In the genomic region with DNA sequence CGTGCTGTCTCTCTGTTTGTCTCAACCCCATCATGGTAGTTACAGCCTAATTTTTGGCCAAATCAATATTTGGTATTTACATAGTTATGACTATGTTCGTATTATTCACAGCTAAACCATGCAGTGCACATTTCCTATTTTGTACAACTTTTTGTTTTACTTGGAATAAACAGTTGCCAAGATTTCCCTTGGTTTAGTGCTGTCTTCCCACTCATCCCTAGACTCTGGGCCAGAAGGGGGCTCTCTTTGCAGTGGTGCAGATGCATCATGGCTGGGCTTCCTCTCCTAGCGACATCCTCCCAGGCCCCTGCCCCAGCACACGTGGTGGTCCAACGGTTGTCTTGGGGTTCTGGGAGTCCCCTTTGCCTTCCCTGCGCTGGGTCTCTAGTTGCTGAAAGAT, we compare ENCODE assay signal across 14 cellular contexts.
A peak's percentile ranks its signal among the peaks of the same experiment; 100 is the strongest.
DNase-seq lines count a peak whose midpoint lies in the region; ATAC-seq and TF ChIP-seq lines count a peak whose summit lies in the region.
"Had no signal": no experiment of that assay in that cellular context is flagged by ENCODE, and none has a peak within 500 bp of the region (broad histone marks: within the 10 kb centered on the region; RNA-seq: fewer than 3 reads in every experiment).

No MANE protein-coding gene starts in this region.

- H4K20me1 ChIP-seq in MM.1S (ENCODE audit: insufficient read depth, low read length) (no peaks in the 10 kb centered on the region), smooth muscle cell (ENCODE audit: low read depth) (no peaks in the 10 kb centered on the region)

- ATAC-seq in HG03342 (IDR thresholded peaks at IDR 0.05; ENCODE audit: unreplicated experiment): no peak
- ATAC-seq in GM18511 (IDR thresholded peaks at IDR 0.05; ENCODE audit: unreplicated experiment): no peak

- no peaks in the 10 kb centered on the region for H3K9me2 ChIP-seq in MM.1S (replicated peaks; ENCODE audit: insufficient read depth, low read length)

- H3K9me3 ChIP-seq in MM.1S (replicated peaks; ENCODE audit: insufficient read depth, low read length): no peaks in the 10 kb centered on the region
- no peaks in the 10 kb centered on the region for H3K9me3 ChIP-seq in smooth muscle cell (replicated peaks; ENCODE audit: low read depth)

- H3K27me3 ChIP-seq in MM.1S (replicated peaks; ENCODE audit: insufficient read depth, low read length) (no peaks in the 10 kb centered on the region), smooth muscle cell (ENCODE audit: low read depth) (no peaks in the 10 kb centered on the region)

- no peaks in the 10 kb centered on the region for H3K4me1 ChIP-seq in MM.1S (ENCODE audit: low read length)
- H3K4me1 ChIP-seq in smooth muscle cell (ENCODE audit: low read depth): no peaks in the 10 kb centered on the region

- H3K36me3 ChIP-seq in MM.1S (replicated peaks; ENCODE audit: insufficient read depth, low read length) (no peaks in the 10 kb centered on the region), smooth muscle cell (ENCODE audit: low read depth) (no peaks in the 10 kb centered on the region)

- WGBS in smooth muscle cell (ENCODE audit: low lambda C conversion rate): 50% methylated on average over 6 of the region's 6 CpGs

- H3K9ac ChIP-seq in MM.1S (ENCODE audit: low read length) (no peak overlapping the region), smooth muscle cell (ENCODE audit: low read depth) (no peak overlapping the region)

- no peak overlapping the region for H3K4me3 ChIP-seq in MM.1S (ENCODE audit: low read length)
- H3K4me3 ChIP-seq in epithelial cell of proximal tubule (ENCODE audit: low read depth, low read length): no peak overlapping the region
- no peak overlapping the region for H3K4me3 ChIP-seq in smooth muscle cell

- H3K27ac ChIP-seq in MM.1S (ENCODE audit: low read length) (no peak overlapping the region), smooth muscle cell (ENCODE audit: low read depth) (no peak overlapping the region)
- H3K27ac ChIP-seq: epithelial cell of prostate had no signal

- H3K79me2 ChIP-seq in MM.1S (ENCODE audit: low read length): no peaks in the 10 kb centered on the region
- no peaks in the 10 kb centered on the region for H3K79me2 ChIP-seq in smooth muscle cell (ENCODE audit: low read depth)

- H3F3A ChIP-seq in MM.1S (ENCODE audit: insufficient read depth, low read length): no peaks in the 10 kb centered on the region
- H3F3A ChIP-seq in smooth muscle cell (ENCODE audit: low read depth): no peaks in the 10 kb centered on the region

- H2AFZ ChIP-seq in MM.1S (ENCODE audit: low read length) (no peak overlapping the region), smooth muscle cell (ENCODE audit: low read depth) (no peak overlapping the region)

- H3K4me2 ChIP-seq in MM.1S (ENCODE audit: low read depth, low read length) (no peak overlapping the region), smooth muscle cell (no peak overlapping the region)

- TF ChIP-seq CTCF in MM.1S (IDR thresholded peaks at IDR 0.05; ENCODE audit: low read length) (peak; percentile 12; the same call in 1 of the 2 replicates), epithelial cell of proximal tubule (conservative IDR thresholded peaks at IDR 0.05; ENCODE audit: low read depth, low read length) (peak; percentile 14), smooth muscle cell (IDR thresholded peaks at IDR 0.05; ENCODE audit: borderline replicate concordance, insufficient read depth, poor library complexity, severe bottlenecking) (peak; percentile 10)

- peak; percentile 50 for DNase-seq in activated CD8-positive, alpha-beta memory T cell treated with anti-CD3 and anti-CD28 coated beads for 24 hours
- no peak for DNase-seq in activated CD8-positive, alpha-beta memory T cell treated with anti-CD3 and anti-CD28 coated beads, Interleukin-2, amount 50 U/mL, for 4 hours
- DNase-seq in MM.1S (no peak), epithelial cell of proximal tubule (ENCODE audit: low read depth) (no peak), smooth muscle cell (lab: John Stamatoyannopoulos, UW; ENCODE audit: unreplicated experiment) (no peak), NCI-H524 treated with DMSO at 0.1 percent for 48 hours (lab: John Stamatoyannopoulos, UW) (no peak)
- DNase-seq: activated CD4-positive, CD25-positive, alpha-beta regulatory T cell; activated T-cell treated with anti-CD3 and anti-CD28 coated beads, Interleukin-2, amount 50 U/mL, for 1 hour; NCI-H1048; NCI-H446 treated with DMSO at 0.1 percent for 48 hours; SHP77 had no signal
